In genomic region chr1:161021168-161021958, GRCh38 we compare ENCODE assay signal across 8 cellular contexts. TPM values are rescaled to one million over a fixed set of nuclear protein-coding genes. Genes with fewer than 3 reads are reported as not detected.
DNase-seq lines count a peak whose midpoint lies in the region; ATAC-seq lines count a peak whose summit lies in the region.

No MANE protein-coding gene starts in this region.

- peaks cover 12% of the 10 kb centered on the region; the same call in 1 of the 2 replicates for H4K20me1 ChIP-seq in BLaER1

- CTCF ChIA-PET in activated CD4-positive, alpha-beta memory T cell treated with anti-CD3 and anti-CD28 coated beads for 36 hours (lab: Charles Lee): interaction anchor here (1.3 to 2.8 kb wide), 8 partner anchors 12 to 78 kb away, joined by 4 to 14 read pairs (median 5); partner anchors contain the start of genes KLHDC9 and USF1

- H3K36me3 ChIP-seq in BLaER1: no peaks in the 10 kb centered on the region

- H3K9me3 Mint-ChIP-seq in activated CD4-positive, alpha-beta memory T cell treated with anti-CD3 and anti-CD28 coated beads for 36 hours: no peaks in the 10 kb centered on the region

- ATAC-seq in GM19324 (IDR thresholded peaks at IDR 0.05; ENCODE audit: low FRiP score, unreplicated experiment) (peak; percentile 85), HG03442 (IDR thresholded peaks at IDR 0.05; ENCODE audit: unreplicated experiment) (peak; percentile 85)

- peak overlapping the region; percentile 76 for H3K4me3 ChIP-seq in BLaER1

- no peaks in the 10 kb centered on the region for H3K27me3 Mint-ChIP-seq in activated CD4-positive, alpha-beta memory T cell treated with anti-CD3 and anti-CD28 coated beads for 36 hours

- POLR2A ChIA-PET in activated CD4-positive, alpha-beta memory T cell treated with anti-CD3 and anti-CD28 coated beads for 36 hours (lab: Charles Lee): interaction anchor here (0.8 to 2.2 kb wide), 7 partner anchors 8 to 147 kb away, joined by 3 to 10 read pairs (median 4); partner anchors contain the start of genes ARHGAP30, TSTD1 and USF1

- peak overlapping the region; percentile 81 for H3K4me2 ChIP-seq in BLaER1

- peak overlapping the region; percentile 82 for H3K27ac Mint-ChIP-seq in activated CD4-positive, alpha-beta memory T cell treated with anti-CD3 and anti-CD28 coated beads for 36 hours

- no peaks in the 10 kb centered on the region for H3K9me3 ChIP-seq in BLaER1

- peaks cover 51% of the 10 kb centered on the region for H3K4me1 Mint-ChIP-seq in activated CD4-positive, alpha-beta memory T cell treated with anti-CD3 and anti-CD28 coated beads for 36 hours (ENCODE audit: low read depth)

- DNase-seq in NCI-H748 treated with DMSO at 0.1 percent for 48 hours (lab: John Stamatoyannopoulos, UW): peak; percentile 96
- peak; percentile 92 for DNase-seq in activated CD4-positive, alpha-beta memory T cell treated with anti-CD3 and anti-CD28 coated beads for 36 hours
- peak; percentile 87 for DNase-seq in effector CD4-positive, alpha-beta T cell
- peak; percentile 18 for DNase-seq in medulla oblongata (ENCODE audit: extremely low spot score)
- peak; percentile 57 for DNase-seq in stimulated activated CD8-positive, alpha-beta memory T cell treated with anti-CD3 and anti-CD28 coated beads, Interleukin-12 subunit alpha, Interleukin-12 subunit beta, amount 100 ng/mL, for 24 hours (ENCODE audit: extremely low read depth)

- intact Hi-C loops in activated CD4-positive, alpha-beta memory T cell treated with anti-CD3 and anti-CD28 coated beads for 36 hours (cut with micrococcal nuclease): loop anchor here (1.0 to 2.0 kb wide), 4 partner anchors 8 to 97 kb away; partner anchors contain the start of genes ARHGAP30, NIT1, PFDN2 and TSTD1

- peak overlapping the region; percentile 69 for H3K9ac ChIP-seq in BLaER1

- peak overlapping the region; percentile 86 for H3K4me3 Mint-ChIP-seq in activated CD4-positive, alpha-beta memory T cell treated with anti-CD3 and anti-CD28 coated beads for 36 hours

- H3K27me3 ChIP-seq in BLaER1: no peaks in the 10 kb centered on the region

- peaks cover 39% of the 10 kb centered on the region for H3K4me1 ChIP-seq in BLaER1

- peak overlapping the region; percentile 70 for H3K27ac ChIP-seq in BLaER1

- H3K36me3 Mint-ChIP-seq in activated CD4-positive, alpha-beta memory T cell treated with anti-CD3 and anti-CD28 coated beads for 36 hours: no peaks in the 10 kb centered on the region

RNA-seq across cellular contexts. Expression of gene F11R, which starts 0.4 kb away (rescaled TPM):
- 10 to 100 TPM; 21.3 to 25.3 TPM for total RNA-seq in activated CD4-positive, alpha-beta memory T cell treated with anti-CD3 and anti-CD28 coated beads for 36 hours

RNA-seq across cellular contexts. Expression of gene TSTD1, which starts 17.4 kb away (rescaled TPM):
- 10 to 100 TPM; 70.2 to 77.7 TPM for total RNA-seq in activated CD4-positive, alpha-beta memory T cell treated with anti-CD3 and anti-CD28 coated beads for 36 hours

RNA-seq across cellular contexts. Expression of gene USF1, which starts 24.4 kb away (rescaled TPM):
- total RNA-seq in activated CD4-positive, alpha-beta memory T cell treated with anti-CD3 and anti-CD28 coated beads for 36 hours: 10 to 100 TPM; 43.4 to 43.7 TPM

RNA-seq across cellular contexts. Expression of gene ARHGAP30, which starts 48.3 kb away (rescaled TPM):
- total RNA-seq in activated CD4-positive, alpha-beta memory T cell treated with anti-CD3 and anti-CD28 coated beads for 36 hours: 100 to 1,000 TPM; 171 to 178 TPM

Comparison
In these comparisons a context has a peak if more than half of its experiments do, and no peak if none do; other contexts are left out.
1. Peak in every context shown above with its lines: DNase-seq, ATAC-seq, H3K4me3 ChIP-seq and H3K27ac ChIP-seq.
2. DNase-seq: peak in every context shown above with its lines; median percentile 96 in NCI-H748 treated with DMSO at 0.1 percent for 48 hours; 92 in activated CD4-positive, alpha-beta memory T cell treated with anti-CD3 and anti-CD28 coated beads for 36 hours; 87 in effector CD4-positive, alpha-beta T cell; 57 in stimulated activated CD8-positive, alpha-beta memory T cell treated with anti-CD3 and anti-CD28 coated beads, Interleukin-12 subunit alpha, Interleukin-12 subunit beta, amount 100 ng/mL, for 24 hours; 18 in medulla oblongata.